24 cellular contexts compared by ENCODE assay signal in genomic region chr17:39660397-39661043, GRCh38. TPM values are rescaled to one million over a fixed set of nuclear protein-coding genes. Genes with fewer than 3 reads are reported as not detected.
DNase-seq lines count a peak whose midpoint lies in the region; ATAC-seq and TF ChIP-seq lines count a peak whose summit lies in the region.
"Had no signal": no experiment of that assay in that cellular context is flagged by ENCODE, and none has a peak within 500 bp of the region (broad histone marks: within the 10 kb centered on the region; RNA-seq: fewer than 3 reads in every experiment).

No MANE protein-coding gene starts in this region.

- WGBS in heart left ventricle, 4 donors, result 76 to 90% (median 87%) methylated on average over 23 to 26 of the region's 26 CpGs
- 90% methylated on average over 10 of the region's 26 CpGs; no CpG with 5 or more reads in 1 of the 2 donors for WGBS in gastroesophageal sphincter (ENCODE audit: low coverage in 1 of 2), 2 donors
- 43 to 80% (median 47%) methylated on average over 26 of the region's 26 CpGs for WGBS in psoas muscle, 3 donors
- 89% methylated on average over 26 of the region's 26 CpGs for WGBS in urinary bladder

- H3K36me3 ChIP-seq in heart left ventricle (peaks cover 0 to 49% (median 11%) of the 10 kb centered on the region in 9 donors), gastroesophageal sphincter (peaks cover 0 to 77% of the 10 kb centered on the region in 2 donors), psoas muscle (ENCODE audit: insufficient read depth in 1 of 2, low read depth in 1 of 2) (peaks cover 0 to 5% of the 10 kb centered on the region in 2 donors), urinary bladder (ENCODE audit: insufficient read depth) (peaks cover 3% of the 10 kb centered on the region)

- TF ChIP-seq EP300 in gastroesophageal sphincter (IDR thresholded peaks at IDR 0.05), result no peak

- peaks cover 13 to 85% (median 58%) of the 10 kb centered on the region in 12 donors for H3K4me1 ChIP-seq in heart left ventricle
- H3K4me1 ChIP-seq in gastroesophageal sphincter, result peaks cover 0 to 74% (median 14%) of the 10 kb centered on the region in 3 donors
- H3K4me1 ChIP-seq in psoas muscle, result peaks cover 57% of the 10 kb centered on the region
- H3K4me1 ChIP-seq in urinary bladder (ENCODE audit: insufficient read depth), result no peaks in the 10 kb centered on the region

- H3K9me3 ChIP-seq in heart left ventricle (no peaks in the 10 kb centered on the region), gastroesophageal sphincter (no peaks in the 10 kb centered on the region), psoas muscle (no peaks in the 10 kb centered on the region)

- no peak for DNase-seq in heart left ventricle
- no peak for DNase-seq in Right ventricle myocardium superior
- no peak for DNase-seq in psoas muscle
- no peak for DNase-seq in NCI-H2196 (lab: John Stamatoyannopoulos, UW; ENCODE audit: unreplicated experiment)
- no peak for DNase-seq in SK-N-DZ (ENCODE audit: low spot score)
- DNase-seq: 8988T; activated B cell treated with CpG ODN at 0.5 μM for 24 hours; activated CD8-positive, alpha-beta T cell treated with anti-CD3 and anti-CD28 coated beads, Interleukin-2, amount 10 ng/mL, durations not matched to agents 7 days and 5 days; activated naive CD8-positive, alpha-beta T cell treated with anti-CD3 and anti-CD28 coated beads, Interleukin-2, amount 10 ng/mL, durations not matched to agents 7 days and 5 days; brain microvascular endothelial cell; DMS 273 treated with DMSO at 0.1 percent for 48 hours; NCI-H1930; NCI-H510A treated with DMSO at 0.1 percent for 48 hours; retina; SIG-M5; T-helper 17 cell had no signal

- peak overlapping the region; percentile 40 to 99 (median 84) for H3K27ac ChIP-seq in heart left ventricle
- H3K27ac ChIP-seq in gastroesophageal sphincter, result peak overlapping the region in 3 of 4 donors; percentile 67 to 74 (median 72)
- H3K27ac ChIP-seq in psoas muscle, result peak overlapping the region; percentile 96
- peak overlapping the region; percentile 59 for H3K27ac ChIP-seq in urinary bladder (ENCODE audit: low read depth)
- H3K27ac ChIP-seq: brain microvascular endothelial cell, HL-60 had no signal

- no peaks in the 10 kb centered on the region for H3K27me3 ChIP-seq in heart left ventricle
- peaks cover 7% of the 10 kb centered on the region for H3K27me3 ChIP-seq in gastroesophageal sphincter
- H3K27me3 ChIP-seq in psoas muscle (ENCODE audit: insufficient read depth in 3 of 3, low read length in 2 of 3), result no peaks in the 10 kb centered on the region
- H3K27me3 ChIP-seq: brain microvascular endothelial cell had no signal

- ATAC-seq in heart left ventricle, result no peak
- no peak for ATAC-seq in Right ventricle myocardium superior (ENCODE audit: poor library complexity)
- no peak for ATAC-seq in gastroesophageal sphincter
- no peak for ATAC-seq in psoas muscle
- ATAC-seq in HG02798 (IDR thresholded peaks at IDR 0.05; ENCODE audit: poor library complexity, unreplicated experiment), result no peak
- ATAC-seq: activated CD8-positive, alpha-beta T cell treated with anti-CD3 and anti-CD28 coated beads, Interleukin-2, amount 10 ng/mL, durations not matched to agents 7 days and 5 days; HCT116; T-helper 17 cell had no signal

- TF ChIP-seq CTCF in heart left ventricle (IDR thresholded peaks at IDR 0.05) (no peak), gastroesophageal sphincter (IDR thresholded peaks at IDR 0.05) (no peak), psoas muscle (IDR thresholded peaks at IDR 0.05) (no peak)

- H3K4me3 ChIP-seq in heart left ventricle (peak overlapping the region in 2 of 12 donors; percentile 1 to 19), gastroesophageal sphincter (no peak overlapping the region), psoas muscle (peak overlapping the region; percentile 11), urinary bladder (ENCODE audit: low read depth, low read length) (no peak overlapping the region)

- no peak for TF ChIP-seq POLR2A in heart left ventricle (IDR thresholded peaks at IDR 0.05)
- no peak for TF ChIP-seq POLR2A in gastroesophageal sphincter (IDR thresholded peaks at IDR 0.05)

- intact Hi-C loops in heart left ventricle (cut with DNase I) (loop anchor here in 1 of 10 donors (10.0 kb wide), 1 partner anchor 654 kb away; no protein-coding TSS in a partner anchor), Right ventricle myocardium superior (cut with DNase I) (no loop called here), psoas muscle (cut with DNase I) (no loop called here)

RNA-seq across cellular contexts. Expression of gene TCAP, which starts 4.6 kb away (rescaled TPM):
- total RNA-seq in heart left ventricle, result 1,000 to 10,000 TPM; 2,428 to 9,343 (median 4,137) TPM
- polyA plus RNA-seq in heart left ventricle, result 1,000 to 10,000 TPM; 2,028 to 5,784 TPM
- total RNA-seq in Right ventricle myocardium superior, result 5,900 TPM
- total RNA-seq in gastroesophageal sphincter, result 1 to 10 TPM in 3 of 4 donors, under 1 TPM in 1; 0.25 to 3.6 (median 1.5) TPM
- 1,000 to 10,000 TPM; 3,389 to 5,818 (median 3,842) TPM for total RNA-seq in psoas muscle
- polyA plus RNA-seq in psoas muscle, result 1,000 to 10,000 TPM; 2,116 to 7,047 (median 2,671) TPM
- total RNA-seq in urinary bladder, result 3.3 TPM
- 0.73 TPM for polyA plus RNA-seq in urinary bladder
- polyA plus RNA-seq in SK-N-DZ (2014; cell fraction: cytosol; rRNA removed), result 0.58 and 1.0 TPM in 2 replicates
- 7.8 and 8.8 TPM in 2 replicates for polyA plus RNA-seq in SK-N-DZ (2014; cell fraction: nucleus; rRNA removed)
- total RNA-seq: epithelial cell of proximal tubule had no signal

RNA-seq across cellular contexts. Expression of gene PNMT, which starts 7.7 kb away (rescaled TPM):
- total RNA-seq in heart left ventricle (1 to 10 TPM; 2.4 to 7.9 (median 6.0) TPM), Right ventricle myocardium superior (7.1 TPM), gastroesophageal sphincter (10 to 100 TPM in 1 of 4 donors, 1 to 10 TPM in 3; 6.7 to 11.7 (median 7.5) TPM), psoas muscle (10 to 100 TPM in 2 of 4 donors, 1 to 10 TPM in 2; 5.9 to 15.3 (median 11.8) TPM), urinary bladder (not detected)
- polyA plus RNA-seq in heart left ventricle (10 to 100 TPM; 13.0 to 15.6 TPM), psoas muscle (10 to 100 TPM in 1 of 3 donors, 1 to 10 TPM in 2; 6.0 to 13.0 (median 6.8) TPM), urinary bladder (9.3 TPM)
- polyA plus RNA-seq in SK-N-DZ (2014; cell fraction: cytosol; rRNA removed), result 2.4 and 3.4 TPM in 2 replicates
- polyA plus RNA-seq in SK-N-DZ (2014; cell fraction: nucleus; rRNA removed), result 6.0 and 7.2 TPM in 2 replicates
- total RNA-seq: activated B cell treated with CpG ODN at 0.5 μM for 24 hours; activated CD8-positive, alpha-beta T cell treated with anti-CD3 and anti-CD28 coated beads, Interleukin-2, amount 10 ng/mL, durations not matched to agents 7 days and 5 days; activated naive CD8-positive, alpha-beta T cell treated with anti-CD3 and anti-CD28 coated beads, Interleukin-2, amount 10 ng/mL, durations not matched to agents 7 days and 5 days; activated T-helper 1 cell treated with anti-CD3 and anti-CD28 coated beads, Interleukin-12 subunit alpha, Interleukin-12 subunit beta, Interleukin-2, Interleukin-4 antibody, amounts not matched to agents 30 ng/mL and 10 ng/mL and 1 ng/mL, durations not matched to agents 14 hours and 24 hours and 36 hours; epithelial cell of proximal tubule; T-helper 17 cell had no signal

RNA-seq across cellular contexts. Expression of gene STARD3, which starts 23.6 kb away (rescaled TPM):
- total RNA-seq in heart left ventricle (10 to 100 TPM; 14.1 to 36.5 (median 19.3) TPM), Right ventricle myocardium superior (13.9 TPM), gastroesophageal sphincter (10 to 100 TPM; 24.5 to 41.4 (median 27.5) TPM), psoas muscle (10 to 100 TPM; 22.5 to 32.6 (median 26.1) TPM), urinary bladder (18.2 TPM)
- polyA plus RNA-seq in heart left ventricle (10 to 100 TPM; 24.2 to 57.2 TPM), psoas muscle (10 to 100 TPM; 33.0 to 62.8 (median 47.9) TPM), urinary bladder (69.4 TPM)
- polyA plus RNA-seq in SK-N-DZ (2014; cell fraction: cytosol; rRNA removed), result 43.9 and 56.0 TPM in 2 replicates
- 112 and 125 TPM in 2 replicates for polyA plus RNA-seq in SK-N-DZ (2014; cell fraction: nucleus; rRNA removed)

RNA-seq across cellular contexts. Expression of gene PGAP3, which starts 27.3 kb away (rescaled TPM):
- total RNA-seq in heart left ventricle, result 10 to 100 TPM in 7 of 9 donors, 1 to 10 TPM in 2; 8.0 to 18.8 (median 13.1) TPM
- polyA plus RNA-seq in heart left ventricle, result 10 to 100 TPM; 13.3 to 13.8 TPM
- total RNA-seq in Right ventricle myocardium superior, result 10.0 TPM
- 10 to 100 TPM in 3 of 4 donors, 1 to 10 TPM in 1; 9.9 to 13.6 (median 11.1) TPM for total RNA-seq in gastroesophageal sphincter
- total RNA-seq in psoas muscle, result 1 to 10 TPM; 4.5 to 7.9 (median 6.7) TPM
- 1 to 10 TPM; 1.4 to 4.2 (median 3.3) TPM for polyA plus RNA-seq in psoas muscle
- total RNA-seq in urinary bladder, result 10.0 TPM
- 19.1 TPM for polyA plus RNA-seq in urinary bladder
- polyA plus RNA-seq in SK-N-DZ (2014; cell fraction: cytosol; rRNA removed), result 7.3 and 8.6 TPM in 2 replicates
- polyA plus RNA-seq in SK-N-DZ (2014; cell fraction: nucleus; rRNA removed), result 35.0 and 37.2 TPM in 2 replicates

RNA-seq across cellular contexts. Expression of gene PPP1R1B, which starts 33.8 kb away (rescaled TPM):
- 1 to 10 TPM in 4 of 9 donors, under 1 TPM in 4, not detected in 1; 0.54 to 5.8 (median 0.88) TPM for total RNA-seq in heart left ventricle
- polyA plus RNA-seq in heart left ventricle, result 1 to 10 TPM in 1 of 2 donors, under 1 TPM in 1; 0.61 to 2.5 TPM
- 0.35 TPM for total RNA-seq in Right ventricle myocardium superior
- 10 to 100 TPM in 1 of 4 donors, 1 to 10 TPM in 3; 2.7 to 12.2 (median 8.6) TPM for total RNA-seq in gastroesophageal sphincter
- total RNA-seq in psoas muscle, result under 1 TPM in 3 of 4 donors, not detected in 1; 0.21 to 0.42 (median 0.23) TPM
- 1 to 10 TPM in 1 of 3 donors, under 1 TPM in 2; 0.10 to 1.6 (median 0.35) TPM for polyA plus RNA-seq in psoas muscle
- 5.1 TPM for total RNA-seq in urinary bladder
- 17.1 TPM for polyA plus RNA-seq in urinary bladder
- polyA plus RNA-seq in SK-N-DZ (2014; cell fraction: cytosol; rRNA removed), result not detected in 2 replicates
- polyA plus RNA-seq in SK-N-DZ (2014; cell fraction: nucleus; rRNA removed), result not detected in 2 replicates
- total RNA-seq: activated B cell treated with CpG ODN at 0.5 μM for 24 hours; activated CD8-positive, alpha-beta T cell treated with anti-CD3 and anti-CD28 coated beads, Interleukin-2, amount 10 ng/mL, durations not matched to agents 7 days and 5 days; activated naive CD8-positive, alpha-beta T cell treated with anti-CD3 and anti-CD28 coated beads, Interleukin-2, amount 10 ng/mL, durations not matched to agents 7 days and 5 days; activated T-helper 1 cell treated with anti-CD3 and anti-CD28 coated beads, Interleukin-12 subunit alpha, Interleukin-12 subunit beta, Interleukin-2, Interleukin-4 antibody, amounts not matched to agents 30 ng/mL and 10 ng/mL and 1 ng/mL, durations not matched to agents 14 hours and 24 hours and 36 hours; dermis blood vessel endothelial cell; epithelial cell of proximal tubule had no signal

Comparison
In these comparisons a context has a peak if more than half of its experiments do, and no peak if none do; other contexts are left out.
1. RNA of gene TCAP, which starts 4.6 kb away (total RNA-seq): 5,900 TPM in Right ventricle myocardium superior (single experiment), 3,389 to 5,818 TPM in psoas muscle and 2,428 to 9,343 TPM in heart left ventricle; 3.3 TPM in urinary bladder (single experiment) and 0.25 to 3.6 TPM in gastroesophageal sphincter; every median in the first group is over 100 times any median in the second.
2. Peak in every context shown above with its lines, with median percentiles within 50 percentile points of each other: H3K27ac ChIP-seq.